ENCODE assay signal across 12 cellular contexts in the genomic region with DNA sequence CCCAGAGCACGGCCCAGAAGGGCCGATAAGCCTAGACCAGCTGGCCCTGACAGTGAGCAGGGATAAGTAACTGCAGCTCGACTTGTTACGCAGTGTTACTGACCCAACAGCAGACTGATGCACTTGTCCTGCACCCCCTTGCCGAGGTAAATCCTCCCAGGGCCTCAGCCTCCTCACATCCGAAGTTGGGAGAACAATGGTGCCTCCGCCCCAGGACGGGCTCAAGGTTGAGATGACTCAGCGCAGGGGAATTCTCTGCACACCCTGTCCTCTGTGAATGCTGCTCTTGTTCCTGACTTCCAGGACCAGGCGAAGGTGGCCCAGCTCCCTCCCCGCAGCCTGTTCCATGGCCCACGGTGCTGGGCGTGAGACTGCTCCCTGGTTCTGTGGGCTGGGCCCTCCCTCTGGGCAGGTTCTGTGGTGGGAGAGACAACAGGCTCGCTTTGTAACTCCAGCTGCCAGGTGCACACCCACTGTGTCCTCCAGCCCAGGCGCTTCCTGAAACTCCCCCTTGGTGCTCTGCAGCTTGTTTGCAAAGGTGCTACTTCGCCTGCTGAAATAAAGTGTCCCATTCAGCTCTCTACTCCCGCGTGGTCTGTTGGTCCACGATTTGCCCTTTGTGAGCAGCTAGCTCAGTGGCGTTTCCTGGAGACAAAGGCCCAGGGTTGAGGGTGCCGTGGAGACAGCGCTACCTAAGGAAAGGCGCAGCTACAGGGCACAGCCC. TPM values are rescaled to one million over a fixed set of nuclear protein-coding genes. Genes with fewer than 3 reads are reported as not detected.
DNase-seq lines count a peak whose midpoint lies in the region; ATAC-seq, FAIRE-seq and TF ChIP-seq lines count a peak whose summit lies in the region.
"Had no signal": no experiment of that assay in that cellular context is flagged by ENCODE, and none has a peak within 500 bp of the region (broad histone marks: within the 10 kb centered on the region; RNA-seq: fewer than 3 reads in every experiment).

No MANE protein-coding gene starts in this region.

- H4K20me1 ChIP-seq in keratinocyte (ENCODE audit: control insufficient read depth, extremely low read depth, insufficient read depth, low read length) = no peaks in the 10 kb centered on the region

- no peak overlapping the region for H3K27ac Mint-ChIP-seq in stimulated activated naive B cell treated with anti-CD40 and anti-IgM and Interleukin-4, amounts not matched to agents 10 μg/mL and 1 μg/mL and 100 μg/mL, for 72 hours
- H3K27ac Mint-ChIP-seq: nephron; T-helper 1 cell treated with Interleukin-12 subunit alpha and Interleukin-12 subunit beta and Interleukin-4 antibody, amounts not matched to agents 30 μg/mL and 1 μg/mL, for 36 hours had no signal

- DNase-seq in 8988T (peak; percentile 92), HT1080 (ENCODE audit: low read depth) (peak; percentile 92), SJSA1 (ENCODE audit: low read depth in 1 of 2, low spot score in 2 of 2) (peak; percentile 69 to 88), keratinocyte (ENCODE audit: low read depth, low spot score) (peak; percentile 84), amygdala (lab: John Stamatoyannopoulos, UW) (no peak), NCI-H526 treated with DMSO at 0.1 percent for 48 hours (lab: John Stamatoyannopoulos, UW) (no peak)
- DNase-seq in activated naive CD4-positive, alpha-beta T cell treated with Interleukin-2 at 50 U/mL for 16 hours = no peak
- DNase-seq in stimulated activated naive B cell treated with anti-CD40 and anti-IgM and Interleukin-4, amounts not matched to agents 10 μg/mL and 1 μg/mL and 100 μg/mL, for 72 hours = no peak
- DNase-seq: EL, NCI-H524 treated with DMSO at 0.1 percent for 48 hours had no signal

- H3K9ac ChIP-seq in keratinocyte (ENCODE audit: control insufficient read depth, extremely low read depth, insufficient read depth, low read length) = peak overlapping the region; percentile 52

- H3K4me3 Mint-ChIP-seq in stimulated activated naive B cell treated with anti-CD40 and anti-IgM and Interleukin-4, amounts not matched to agents 10 μg/mL and 1 μg/mL and 100 μg/mL, for 72 hours = no peak overlapping the region
- H3K4me3 Mint-ChIP-seq: nephron; T-helper 1 cell treated with Interleukin-12 subunit alpha and Interleukin-12 subunit beta and Interleukin-4 antibody, amounts not matched to agents 30 μg/mL and 1 μg/mL, for 36 hours had no signal

- H3K9me1 ChIP-seq in keratinocyte (ENCODE audit: control insufficient read depth, extremely low read depth, insufficient read depth, low read length) = no peaks in the 10 kb centered on the region

- peaks cover 43 to 61% of the 10 kb centered on the region in 2 donors for H3K27me3 Mint-ChIP-seq in stimulated activated naive B cell treated with anti-CD40 and anti-IgM and Interleukin-4, amounts not matched to agents 10 μg/mL and 1 μg/mL and 100 μg/mL, for 72 hours

- H3K4me1 ChIP-seq in SJSA1 (replicated peaks) = peaks cover 57% of the 10 kb centered on the region
- H3K4me1 ChIP-seq in keratinocyte (ENCODE audit: control insufficient read depth, extremely low read depth, insufficient read depth, low read length) = peaks cover 10% of the 10 kb centered on the region

- H3K79me2 ChIP-seq in keratinocyte (ENCODE audit: control insufficient read depth, insufficient read depth, low read length) = no peaks in the 10 kb centered on the region

- no peak for ATAC-seq in stimulated activated naive B cell treated with anti-CD40 and anti-IgM and Interleukin-4, amounts not matched to agents 10 μg/mL and 1 μg/mL and 100 μg/mL, for 72 hours (replicated peaks)

- no peak overlapping the region for H2AFZ ChIP-seq in keratinocyte (ENCODE audit: control insufficient read depth, low read length)

- H3K9me3 ChIP-seq in SJSA1 (replicated peaks) (no peaks in the 10 kb centered on the region), keratinocyte (ENCODE audit: control insufficient read depth, low read depth, low read length) (peaks cover 21% of the 10 kb centered on the region)

- H3K36me3 ChIP-seq in SJSA1 = no peaks in the 10 kb centered on the region
- no peaks in the 10 kb centered on the region for H3K36me3 ChIP-seq in keratinocyte (ENCODE audit: control insufficient read depth in 2 of 2, extremely low read depth in 1 of 2, insufficient read depth in 2 of 2, low read length in 2 of 2)

- H3K9me3 Mint-ChIP-seq in stimulated activated naive B cell treated with anti-CD40 and anti-IgM and Interleukin-4, amounts not matched to agents 10 μg/mL and 1 μg/mL and 100 μg/mL, for 72 hours = peaks cover 7 to 11% of the 10 kb centered on the region in 2 donors
- H3K9me3 Mint-ChIP-seq: T-helper 1 cell treated with Interleukin-12 subunit alpha and Interleukin-12 subunit beta and Interleukin-4 antibody, amounts not matched to agents 30 μg/mL and 1 μg/mL, for 36 hours had no signal

- H3K27me3 ChIP-seq in SJSA1 (replicated peaks) (peaks cover 6% of the 10 kb centered on the region), keratinocyte (ENCODE audit: control insufficient read depth, extremely low read depth, insufficient read depth, low read length) (peaks cover 7% of the 10 kb centered on the region)

- peaks cover 10 to 14% of the 10 kb centered on the region in 2 donors for H3K4me1 Mint-ChIP-seq in stimulated activated naive B cell treated with anti-CD40 and anti-IgM and Interleukin-4, amounts not matched to agents 10 μg/mL and 1 μg/mL and 100 μg/mL, for 72 hours

- dilution Hi-C loops in keratinocyte (cut with MboI; ENCODE audit: extremely low pct_ligation_motif_present, low sequenced_read_pairs) = no loop called here

- H3K4me2 ChIP-seq in keratinocyte (ENCODE audit: control insufficient read depth, extremely low read depth, insufficient read depth, low read depth, low read length) = peak overlapping the region; percentile 45

- H3K36me3 Mint-ChIP-seq in stimulated activated naive B cell treated with anti-CD40 and anti-IgM and Interleukin-4, amounts not matched to agents 10 μg/mL and 1 μg/mL and 100 μg/mL, for 72 hours = peaks cover 9% of the 10 kb centered on the region in 2 donors

- no peak for TF ChIP-seq CTCF in keratinocyte (optimal IDR thresholded peaks at IDR 0.05 in 1 of 3, IDR thresholded peaks at IDR 0.05 in 1 of 3, conservative IDR thresholded peaks at IDR 0.05 in 1 of 3; ENCODE audit: extremely low read depth in 1 of 3, insufficient read depth in 2 of 3, low read length in 3 of 3)

- H3K27ac ChIP-seq in SJSA1 = no peak overlapping the region
- H3K27ac ChIP-seq in keratinocyte (ENCODE audit: control insufficient read depth, insufficient read depth, low read length) = peak overlapping the region; percentile 52

- H3K4me3 ChIP-seq in SJSA1 = no peak overlapping the region
- H3K4me3 ChIP-seq in keratinocyte (ENCODE audit: control insufficient read depth in 2 of 3, extremely low read depth in 1 of 3, insufficient read depth in 2 of 3, low read depth in 1 of 3, low read length in 3 of 3) = no peak overlapping the region

- FAIRE-seq in keratinocyte (lab: Jason Lieb, UNC) = peak; percentile 79

RNA-seq across cellular contexts. Expression of a gene that starts 40.1 kb away (rescaled TPM):
- total RNA-seq in HT1080 (2014; rRNA removed; shearing (Covaris generic)) = not detected in 2 replicates
- polyA plus RNA-seq in HT1080 (2015; cell fraction: cytosol; rRNA removed) = not detected in 2 replicates
- not detected in 2 replicates for polyA plus RNA-seq in HT1080 (2015; cell fraction: nucleus; rRNA removed)
- 0.03 TPM in 1 of 2 replicates, not detected in the other for total RNA-seq in SJSA1 (2014; rRNA removed; shearing (Covaris generic))
- not detected in 3 replicates for polyA plus RNA-seq in keratinocyte
- polyA plus RNA-seq in keratinocyte (2011; ENCODE audit: low read depth) = not detected
- polyA plus RNA-seq in keratinocyte (2011; cell fraction: cytosol; rRNA removed) = not detected in 2 replicates
- polyA plus RNA-seq in keratinocyte (2011; cell fraction: nucleus; rRNA removed) = not detected in 2 replicates
- not detected in 2 replicates for polyA plus RNA-seq in keratinocyte (2012; ENCODE audit: low replicate concordance)
- polyA minus RNA-seq in keratinocyte = not detected in 3 replicates
- not detected for polyA minus RNA-seq in keratinocyte (2011; cell fraction: cytosol; rRNA and poly(A)+ RNA removed)
- polyA minus RNA-seq in keratinocyte (2011; cell fraction: nucleus; rRNA and poly(A)+ RNA removed) = not detected in 2 replicates

RNA-seq across cellular contexts. Expression of a gene that starts 49.4 kb away (rescaled TPM):
- 2.2 and 2.4 TPM in 2 replicates for total RNA-seq in HT1080 (2014; rRNA removed; shearing (Covaris generic))
- 2.8 and 4.2 TPM in 2 replicates for polyA plus RNA-seq in HT1080 (2015; cell fraction: cytosol; rRNA removed)
- polyA plus RNA-seq in HT1080 (2015; cell fraction: nucleus; rRNA removed) = 19.4 and 22.3 TPM in 2 replicates
- 11.9 and 16.9 TPM in 2 replicates for total RNA-seq in SJSA1 (2014; rRNA removed; shearing (Covaris generic))
- 1.5 to 2.4 TPM (median 2.3 TPM) in 3 replicates for polyA plus RNA-seq in keratinocyte
- 10.5 TPM for polyA plus RNA-seq in keratinocyte (2011; ENCODE audit: low read depth)
- 1.0 and 2.4 TPM in 2 replicates for polyA plus RNA-seq in keratinocyte (2011; cell fraction: cytosol; rRNA removed)
- 10.4 and 14.6 TPM in 2 replicates for polyA plus RNA-seq in keratinocyte (2011; cell fraction: nucleus; rRNA removed)
- polyA plus RNA-seq in keratinocyte (2012; ENCODE audit: low replicate concordance) = 5.6 and 8.6 TPM in 2 replicates
- polyA minus RNA-seq in keratinocyte = 4.6 to 11.4 TPM (median 5.0 TPM) in 3 replicates
- polyA minus RNA-seq in keratinocyte (2011; cell fraction: cytosol; rRNA and poly(A)+ RNA removed) = 6.7 TPM
- polyA minus RNA-seq in keratinocyte (2011; cell fraction: nucleus; rRNA and poly(A)+ RNA removed) = 17.5 and 20.8 TPM in 2 replicates

Comparison
In these comparisons a context has a peak if more than half of its experiments do, and no peak if none do; other contexts are left out.
1. DNase-seq: peak in 8988T (single experiment), HT1080 (single experiment), SJSA1 (2 of 2) and keratinocyte (single experiment); none in activated naive CD4-positive, alpha-beta T cell treated with Interleukin-2 at 50 U/mL for 16 hours (single experiment), stimulated activated naive B cell treated with anti-CD40 and anti-IgM and Interleukin-4, amounts not matched to agents 10 μg/mL and 1 μg/mL and 100 μg/mL, for 72 hours (single experiment), amygdala (0 of 56) and NCI-H526 treated with DMSO at 0.1 percent for 48 hours (single experiment).